ENCODE assay signal across 1 cellular context in the genomic region with DNA sequence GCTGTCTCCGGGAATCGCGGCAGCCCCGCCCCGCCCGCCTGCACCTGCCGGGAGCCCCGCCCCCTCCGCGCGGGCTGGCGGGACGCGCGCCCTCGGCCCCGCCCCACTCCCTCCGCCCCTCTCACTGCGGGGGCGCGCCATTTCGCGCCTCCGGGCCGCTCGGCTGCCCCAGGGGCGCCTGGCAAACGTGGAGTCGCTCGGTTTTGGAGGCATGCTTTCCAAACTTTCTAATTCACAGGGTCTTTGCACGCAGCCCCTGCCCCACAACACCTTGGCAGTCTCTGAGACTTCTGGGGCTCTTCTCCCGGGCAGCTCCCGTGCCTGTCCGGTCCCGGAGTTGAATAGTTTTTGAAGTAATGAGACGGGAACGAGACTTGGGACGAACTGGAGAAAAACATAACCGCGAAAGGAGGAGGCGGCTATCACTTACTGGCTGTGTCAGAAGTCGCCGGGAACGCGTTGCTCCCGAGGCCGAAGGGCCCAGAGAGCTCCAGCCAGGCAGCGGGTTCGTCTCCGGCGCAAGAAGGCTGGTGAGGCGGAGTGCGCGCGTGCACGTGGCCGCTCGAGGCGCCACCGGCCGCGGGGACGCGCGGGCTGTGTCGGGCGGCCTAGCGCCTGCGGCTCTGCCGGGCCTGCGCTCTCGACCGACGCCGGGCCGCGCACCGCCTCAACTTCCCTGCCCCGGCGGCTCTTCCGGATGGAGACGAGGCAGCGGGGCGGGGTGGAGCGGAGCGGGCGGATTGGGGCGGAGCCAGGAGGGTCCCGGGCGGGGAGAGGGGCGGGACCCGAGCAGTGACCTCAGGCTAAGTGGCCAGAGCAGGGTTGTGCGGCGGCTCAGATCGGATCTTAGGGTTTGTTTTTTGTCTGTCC.
TF ChIP-seq lines count a peak whose summit lies in the region.

A gene (minus strand): TSS at position 699 of the 870 bp plus-strand sequence. CDS start 3,436 bp downstream, outside the sequence.

TF ChIP-seq in K562, 482 proteins besides CTCF, POLR2A, EP300 and RAD21 (continued from another document and continues in another):
- TF ChIP-seq, protein P1, sequence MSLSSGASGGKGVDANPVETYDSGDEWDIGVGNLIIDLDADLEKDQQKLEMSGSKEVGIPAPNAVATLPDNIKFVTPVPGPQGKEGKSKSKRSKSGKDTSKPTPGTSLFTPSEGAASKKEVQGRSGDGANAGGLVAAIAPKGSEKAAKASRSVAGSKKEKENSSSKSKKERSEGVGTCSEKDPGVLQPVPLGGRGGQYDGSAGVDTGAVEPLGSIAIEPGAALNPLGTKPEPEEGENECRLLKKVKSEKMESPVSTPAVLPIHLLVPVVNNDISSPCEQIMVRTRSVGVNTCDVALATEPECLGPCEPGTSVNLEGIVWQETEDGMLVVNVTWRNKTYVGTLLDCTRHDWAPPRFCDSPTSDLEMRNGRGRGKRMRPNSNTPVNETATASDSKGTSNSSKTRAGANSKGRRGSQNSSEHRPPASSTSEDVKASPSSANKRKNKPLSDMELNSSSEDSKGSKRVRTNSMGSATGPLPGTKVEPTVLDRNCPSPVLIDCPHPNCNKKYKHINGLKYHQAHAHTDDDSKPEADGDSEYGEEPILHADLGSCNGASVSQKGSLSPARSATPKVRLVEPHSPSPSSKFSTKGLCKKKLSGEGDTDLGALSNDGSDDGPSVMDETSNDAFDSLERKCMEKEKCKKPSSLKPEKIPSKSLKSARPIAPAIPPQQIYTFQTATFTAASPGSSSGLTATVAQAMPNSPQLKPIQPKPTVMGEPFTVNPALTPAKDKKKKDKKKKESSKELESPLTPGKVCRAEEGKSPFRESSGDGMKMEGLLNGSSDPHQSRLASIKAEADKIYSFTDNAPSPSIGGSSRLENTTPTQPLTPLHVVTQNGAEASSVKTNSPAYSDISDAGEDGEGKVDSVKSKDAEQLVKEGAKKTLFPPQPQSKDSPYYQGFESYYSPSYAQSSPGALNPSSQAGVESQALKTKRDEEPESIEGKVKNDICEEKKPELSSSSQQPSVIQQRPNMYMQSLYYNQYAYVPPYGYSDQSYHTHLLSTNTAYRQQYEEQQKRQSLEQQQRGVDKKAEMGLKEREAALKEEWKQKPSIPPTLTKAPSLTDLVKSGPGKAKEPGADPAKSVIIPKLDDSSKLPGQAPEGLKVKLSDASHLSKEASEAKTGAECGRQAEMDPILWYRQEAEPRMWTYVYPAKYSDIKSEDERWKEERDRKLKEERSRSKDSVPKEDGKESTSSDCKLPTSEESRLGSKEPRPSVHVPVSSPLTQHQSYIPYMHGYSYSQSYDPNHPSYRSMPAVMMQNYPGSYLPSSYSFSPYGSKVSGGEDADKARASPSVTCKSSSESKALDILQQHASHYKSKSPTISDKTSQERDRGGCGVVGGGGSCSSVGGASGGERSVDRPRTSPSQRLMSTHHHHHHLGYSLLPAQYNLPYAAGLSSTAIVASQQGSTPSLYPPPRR (CRISPR knock-in tag; IDR thresholded peaks at IDR 0.05; ENCODE audit: borderline replicate concordance), result no peak
- TF ChIP-seq CEBPG (CRISPR knock-in tag; IDR thresholded peaks at IDR 0.05) (no peak), CEBPG (tag; conservative IDR thresholded peaks at IDR 0.05 in 1 of 2, IDR thresholded peaks at IDR 0.05 in 1 of 2) (no peak), PHB (CRISPR knock-in tag; IDR thresholded peaks at IDR 0.05) (0 out of 2 replicates have a peak, but pooled peaks have one; percentile 33), BDP1 (IDR thresholded peaks at IDR 0.05; ENCODE audit: insufficient read depth, insufficient read length) (no peak), ZNF766 (CRISPR knock-in tag; conservative IDR thresholded peaks at IDR 0.05) (peak; percentile 85), POLR2B (IDR thresholded peaks at IDR 0.05; ENCODE audit: low read depth, partially characterized antibody) (peak; percentile 72), TEAD4 (IDR thresholded peaks at IDR 0.05; ENCODE audit: low read length) (peak; percentile 48; the same call in 1 of the 2 replicates), TEAD4 (CRISPR knock-in tag; IDR thresholded peaks at IDR 0.05; ENCODE audit: borderline replicate concordance) (no peak), FOS (IDR thresholded peaks at IDR 0.05; ENCODE audit: extremely low read depth, insufficient read length) (no peak), ZNF76 (CRISPR knock-in tag; IDR thresholded peaks at IDR 0.05; ENCODE audit: borderline replicate concordance) (no peak), OTX1 (CRISPR knock-in tag; IDR thresholded peaks at IDR 0.05) (0 out of 2 replicates have a peak, but pooled peaks have one; percentile 53), FOXK2 (conservative IDR thresholded peaks at IDR 0.05 in 1 of 2, IDR thresholded peaks at IDR 0.05 in 1 of 2; ENCODE audit: low read depth in 2 of 2) (0 out of 4 replicates have a peak, but pooled peaks of 1 of the 2 experiments have one; percentile 23), EGR1 (conservative IDR thresholded peaks at IDR 0.05) (peak; percentile 85), NCOA6 (IDR thresholded peaks at IDR 0.05) (no peak), SOX6 (IDR thresholded peaks at IDR 0.05) (0 out of 2 replicates have a peak, but pooled peaks have one; percentile 43), NONO (IDR thresholded peaks at IDR 0.05; ENCODE audit: low read depth in 2 of 2, low read length in 1 of 2) (peak; percentile 38 to 67; a peak in 1 of 4 replicates), ZNF282 (CRISPR knock-in tag; IDR thresholded peaks at IDR 0.05) (no peak), PHTF2 (CRISPR knock-in tag; IDR thresholded peaks at IDR 0.05) (0 out of 2 replicates have a peak, but pooled peaks have one; percentile 46), PHF8 (IDR thresholded peaks at IDR 0.05; ENCODE audit: borderline replicate concordance, low read length) (peak; percentile 90), E2F3 (CRISPR knock-in tag; IDR thresholded peaks at IDR 0.05) (peak; percentile 68), KLF10 (CRISPR knock-in tag; IDR thresholded peaks at IDR 0.05) (no peak), BCOR (IDR thresholded peaks at IDR 0.05) (no peak), GABPB1 (CRISPR knock-in tag; IDR thresholded peaks at IDR 0.05) (0 out of 2 replicates have a peak, but pooled peaks have one; percentile 26)
- TF ChIP-seq, protein P2, sequence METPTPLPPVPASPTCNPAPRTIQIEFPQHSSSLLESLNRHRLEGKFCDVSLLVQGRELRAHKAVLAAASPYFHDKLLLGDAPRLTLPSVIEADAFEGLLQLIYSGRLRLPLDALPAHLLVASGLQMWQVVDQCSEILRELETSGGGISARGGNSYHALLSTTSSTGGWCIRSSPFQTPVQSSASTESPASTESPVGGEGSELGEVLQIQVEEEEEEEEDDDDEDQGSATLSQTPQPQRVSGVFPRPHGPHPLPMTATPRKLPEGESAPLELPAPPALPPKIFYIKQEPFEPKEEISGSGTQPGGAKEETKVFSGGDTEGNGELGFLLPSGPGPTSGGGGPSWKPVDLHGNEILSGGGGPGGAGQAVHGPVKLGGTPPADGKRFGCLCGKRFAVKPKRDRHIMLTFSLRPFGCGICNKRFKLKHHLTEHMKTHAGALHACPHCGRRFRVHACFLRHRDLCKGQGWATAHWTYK (CRISPR knock-in tag; IDR thresholded peaks at IDR 0.05), result no peak; the same call in 1 of the 2 replicates
- TF ChIP-seq, protein P3, sequence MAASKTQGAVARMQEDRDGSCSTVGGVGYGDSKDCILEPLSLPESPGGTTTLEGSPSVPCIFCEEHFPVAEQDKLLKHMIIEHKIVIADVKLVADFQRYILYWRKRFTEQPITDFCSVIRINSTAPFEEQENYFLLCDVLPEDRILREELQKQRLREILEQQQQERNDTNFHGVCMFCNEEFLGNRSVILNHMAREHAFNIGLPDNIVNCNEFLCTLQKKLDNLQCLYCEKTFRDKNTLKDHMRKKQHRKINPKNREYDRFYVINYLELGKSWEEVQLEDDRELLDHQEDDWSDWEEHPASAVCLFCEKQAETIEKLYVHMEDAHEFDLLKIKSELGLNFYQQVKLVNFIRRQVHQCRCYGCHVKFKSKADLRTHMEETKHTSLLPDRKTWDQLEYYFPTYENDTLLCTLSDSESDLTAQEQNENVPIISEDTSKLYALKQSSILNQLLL (CRISPR knock-in tag; IDR thresholded peaks at IDR 0.05; ENCODE audit: borderline replicate concordance), result no peak
- TF ChIP-seq, protein P4, sequence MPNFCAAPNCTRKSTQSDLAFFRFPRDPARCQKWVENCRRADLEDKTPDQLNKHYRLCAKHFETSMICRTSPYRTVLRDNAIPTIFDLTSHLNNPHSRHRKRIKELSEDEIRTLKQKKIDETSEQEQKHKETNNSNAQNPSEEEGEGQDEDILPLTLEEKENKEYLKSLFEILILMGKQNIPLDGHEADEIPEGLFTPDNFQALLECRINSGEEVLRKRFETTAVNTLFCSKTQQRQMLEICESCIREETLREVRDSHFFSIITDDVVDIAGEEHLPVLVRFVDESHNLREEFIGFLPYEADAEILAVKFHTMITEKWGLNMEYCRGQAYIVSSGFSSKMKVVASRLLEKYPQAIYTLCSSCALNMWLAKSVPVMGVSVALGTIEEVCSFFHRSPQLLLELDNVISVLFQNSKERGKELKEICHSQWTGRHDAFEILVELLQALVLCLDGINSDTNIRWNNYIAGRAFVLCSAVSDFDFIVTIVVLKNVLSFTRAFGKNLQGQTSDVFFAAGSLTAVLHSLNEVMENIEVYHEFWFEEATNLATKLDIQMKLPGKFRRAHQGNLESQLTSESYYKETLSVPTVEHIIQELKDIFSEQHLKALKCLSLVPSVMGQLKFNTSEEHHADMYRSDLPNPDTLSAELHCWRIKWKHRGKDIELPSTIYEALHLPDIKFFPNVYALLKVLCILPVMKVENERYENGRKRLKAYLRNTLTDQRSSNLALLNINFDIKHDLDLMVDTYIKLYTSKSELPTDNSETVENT (CRISPR knock-in tag; IDR thresholded peaks at IDR 0.05), result peak; percentile 77; the same call in 1 of the 2 replicates
- TF ChIP-seq, protein P5, sequence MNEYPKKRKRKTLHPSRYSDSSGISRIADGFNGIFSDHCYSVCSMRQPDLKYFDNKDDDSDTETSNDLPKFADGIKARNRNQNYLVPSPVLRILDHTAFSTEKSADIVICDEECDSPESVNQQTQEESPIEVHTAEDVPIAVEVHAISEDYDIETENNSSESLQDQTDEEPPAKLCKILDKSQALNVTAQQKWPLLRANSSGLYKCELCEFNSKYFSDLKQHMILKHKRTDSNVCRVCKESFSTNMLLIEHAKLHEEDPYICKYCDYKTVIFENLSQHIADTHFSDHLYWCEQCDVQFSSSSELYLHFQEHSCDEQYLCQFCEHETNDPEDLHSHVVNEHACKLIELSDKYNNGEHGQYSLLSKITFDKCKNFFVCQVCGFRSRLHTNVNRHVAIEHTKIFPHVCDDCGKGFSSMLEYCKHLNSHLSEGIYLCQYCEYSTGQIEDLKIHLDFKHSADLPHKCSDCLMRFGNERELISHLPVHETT (CRISPR knock-in tag; conservative IDR thresholded peaks at IDR 0.05 in 1 of 2, IDR thresholded peaks at IDR 0.05 in 1 of 2), result peak in 1 of 2 experiments; percentile 84; a peak in 2 of 4 replicates
- TF ChIP-seq, protein P6, sequence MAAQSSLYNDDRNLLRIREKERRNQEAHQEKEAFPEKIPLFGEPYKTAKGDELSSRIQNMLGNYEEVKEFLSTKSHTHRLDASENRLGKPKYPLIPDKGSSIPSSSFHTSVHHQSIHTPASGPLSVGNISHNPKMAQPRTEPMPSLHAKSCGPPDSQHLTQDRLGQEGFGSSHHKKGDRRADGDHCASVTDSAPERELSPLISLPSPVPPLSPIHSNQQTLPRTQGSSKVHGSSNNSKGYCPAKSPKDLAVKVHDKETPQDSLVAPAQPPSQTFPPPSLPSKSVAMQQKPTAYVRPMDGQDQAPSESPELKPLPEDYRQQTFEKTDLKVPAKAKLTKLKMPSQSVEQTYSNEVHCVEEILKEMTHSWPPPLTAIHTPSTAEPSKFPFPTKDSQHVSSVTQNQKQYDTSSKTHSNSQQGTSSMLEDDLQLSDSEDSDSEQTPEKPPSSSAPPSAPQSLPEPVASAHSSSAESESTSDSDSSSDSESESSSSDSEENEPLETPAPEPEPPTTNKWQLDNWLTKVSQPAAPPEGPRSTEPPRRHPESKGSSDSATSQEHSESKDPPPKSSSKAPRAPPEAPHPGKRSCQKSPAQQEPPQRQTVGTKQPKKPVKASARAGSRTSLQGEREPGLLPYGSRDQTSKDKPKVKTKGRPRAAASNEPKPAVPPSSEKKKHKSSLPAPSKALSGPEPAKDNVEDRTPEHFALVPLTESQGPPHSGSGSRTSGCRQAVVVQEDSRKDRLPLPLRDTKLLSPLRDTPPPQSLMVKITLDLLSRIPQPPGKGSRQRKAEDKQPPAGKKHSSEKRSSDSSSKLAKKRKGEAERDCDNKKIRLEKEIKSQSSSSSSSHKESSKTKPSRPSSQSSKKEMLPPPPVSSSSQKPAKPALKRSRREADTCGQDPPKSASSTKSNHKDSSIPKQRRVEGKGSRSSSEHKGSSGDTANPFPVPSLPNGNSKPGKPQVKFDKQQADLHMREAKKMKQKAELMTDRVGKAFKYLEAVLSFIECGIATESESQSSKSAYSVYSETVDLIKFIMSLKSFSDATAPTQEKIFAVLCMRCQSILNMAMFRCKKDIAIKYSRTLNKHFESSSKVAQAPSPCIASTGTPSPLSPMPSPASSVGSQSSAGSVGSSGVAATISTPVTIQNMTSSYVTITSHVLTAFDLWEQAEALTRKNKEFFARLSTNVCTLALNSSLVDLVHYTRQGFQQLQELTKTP (IDR thresholded peaks at IDR 0.05; ENCODE audit: low read depth in 1 of 2, partially characterized antibody in 2 of 2), result peak in 1 of 2 experiments; percentile 31
- TF ChIP-seq, protein P7, sequence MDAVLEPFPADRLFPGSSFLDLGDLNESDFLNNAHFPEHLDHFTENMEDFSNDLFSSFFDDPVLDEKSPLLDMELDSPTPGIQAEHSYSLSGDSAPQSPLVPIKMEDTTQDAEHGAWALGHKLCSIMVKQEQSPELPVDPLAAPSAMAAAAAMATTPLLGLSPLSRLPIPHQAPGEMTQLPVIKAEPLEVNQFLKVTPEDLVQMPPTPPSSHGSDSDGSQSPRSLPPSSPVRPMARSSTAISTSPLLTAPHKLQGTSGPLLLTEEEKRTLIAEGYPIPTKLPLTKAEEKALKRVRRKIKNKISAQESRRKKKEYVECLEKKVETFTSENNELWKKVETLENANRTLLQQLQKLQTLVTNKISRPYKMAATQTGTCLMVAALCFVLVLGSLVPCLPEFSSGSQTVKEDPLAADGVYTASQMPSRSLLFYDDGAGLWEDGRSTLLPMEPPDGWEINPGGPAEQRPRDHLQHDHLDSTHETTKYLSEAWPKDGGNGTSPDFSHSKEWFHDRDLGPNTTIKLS (IDR thresholded peaks at IDR 0.05; ENCODE audit: borderline replicate concordance, low read depth), result peak; percentile 66; the same call in 1 of the 2 replicates
